9 cellular contexts compared by ENCODE assay signal in the genomic region with DNA sequence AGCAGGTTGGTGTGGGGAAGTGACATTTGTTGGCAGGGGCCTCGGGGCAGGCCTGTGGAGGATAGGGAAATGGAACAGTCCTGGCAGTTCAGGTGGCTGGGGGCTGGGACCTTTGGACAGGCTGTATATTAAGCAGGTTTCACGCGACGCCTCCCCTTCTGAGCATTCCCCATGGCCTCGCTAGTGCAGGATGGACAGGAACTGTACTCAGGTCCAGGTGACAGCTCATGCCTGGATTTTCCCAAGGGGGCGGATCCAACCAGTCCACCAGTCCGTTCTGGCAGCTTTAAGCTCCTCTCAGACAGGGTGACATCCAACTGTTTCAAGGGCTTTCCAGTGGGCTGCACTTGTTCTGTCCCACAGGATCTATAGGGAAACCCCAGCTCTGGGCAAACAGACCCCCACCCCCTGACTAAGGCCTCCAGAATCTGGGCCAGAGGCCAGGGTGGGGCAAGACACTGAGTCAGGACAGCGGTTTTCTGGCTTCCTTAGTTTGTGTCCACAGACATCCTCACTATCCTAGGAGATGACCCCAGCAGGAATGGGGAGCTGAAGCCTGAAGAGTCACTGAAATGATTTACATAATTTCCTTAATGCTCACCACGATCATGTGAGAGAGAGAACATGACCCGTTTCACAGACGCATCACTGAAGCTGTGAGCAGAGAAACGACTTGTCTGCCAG. TPM values are rescaled to one million over a fixed set of nuclear protein-coding genes. Genes with fewer than 3 reads are reported as not detected.
DNase-seq lines count a peak whose midpoint lies in the region; ATAC-seq and TF ChIP-seq lines count a peak whose summit lies in the region.
"Had no signal": no experiment of that assay in that cellular context is flagged by ENCODE, and none has a peak within 500 bp of the region (broad histone marks: within the 10 kb centered on the region; RNA-seq: fewer than 3 reads in every experiment).

No MANE protein-coding gene starts in this region.

- peak overlapping the region; percentile 60 for H3K4me2 ChIP-seq in PC-3 (ENCODE audit: low read length)
- H3K4me2 ChIP-seq in trophoblast cell (ENCODE audit: low read length): no peak overlapping the region

- peak overlapping the region; percentile 59 to 91 for H3K27ac Mint-ChIP-seq in effector memory CD8-positive, alpha-beta T cell
- H3K27ac Mint-ChIP-seq in activated naive CD4-positive, alpha-beta T cell treated with anti-CD3 and anti-CD28 coated beads, Interleukin-2, amount 10 ng/mL, durations not matched to agents 7 days and 5 days: no peak overlapping the region

- H3K4me1 ChIP-seq in PC-3 (ENCODE audit: insufficient read depth, low read length) (peaks cover 50% of the 10 kb centered on the region), trophoblast cell (ENCODE audit: control insufficient read depth in 1 of 2, insufficient read depth in 2 of 2, low read length in 2 of 2) (no peaks in the 10 kb centered on the region)

- WGBS in trophoblast cell (ENCODE audit: extremely low coverage, insufficient coverage, insufficient read length): no CpG with 5 or more reads among the region's 12 CpGs

- no peak overlapping the region for H4K91ac ChIP-seq in trophoblast cell (ENCODE audit: low read depth, low read length)

- intact Hi-C loops in PC-3 (cut with micrococcal nuclease): loop anchor here (1.0 kb wide), 2 partner anchors 8 to 40 kb away; no protein-coding TSS in a partner anchor

- H3K4me3 ChIP-seq in PC-3 (ENCODE audit: low read length) (0 out of 2 replicates have a peak overlapping the region, but pooled peaks have one; percentile 7), trophoblast cell (ENCODE audit: low read depth, low read length) (no peak overlapping the region)

- H3K14ac ChIP-seq in trophoblast cell (ENCODE audit: low read length): no peak overlapping the region

- no peaks in the 10 kb centered on the region for H3K9me2 ChIP-seq in PC-3 (replicated peaks; ENCODE audit: low read length)

- no peak overlapping the region for H2BK5ac ChIP-seq in trophoblast cell (ENCODE audit: low read depth, low read length, poor library complexity)

- peaks cover 39 to 44% of the 10 kb centered on the region in 2 donors for H3K4me1 Mint-ChIP-seq in effector memory CD8-positive, alpha-beta T cell (ENCODE audit: low read depth in 2 of 2)
- peaks cover 31% of the 10 kb centered on the region for H3K4me1 Mint-ChIP-seq in activated naive CD4-positive, alpha-beta T cell treated with anti-CD3 and anti-CD28 coated beads, Interleukin-2, amount 10 ng/mL, durations not matched to agents 7 days and 5 days

- peaks cover 2% of the 10 kb centered on the region for H3K36me3 Mint-ChIP-seq in effector memory CD8-positive, alpha-beta T cell (ENCODE audit: insufficient read depth)
- peaks cover 2% of the 10 kb centered on the region for H3K36me3 Mint-ChIP-seq in activated naive CD4-positive, alpha-beta T cell treated with anti-CD3 and anti-CD28 coated beads, Interleukin-2, amount 10 ng/mL, durations not matched to agents 7 days and 5 days

- H2BK120ac ChIP-seq in trophoblast cell (ENCODE audit: insufficient read depth, low read length, poor library complexity): no peak overlapping the region

- H3K9me3 ChIP-seq in PC-3 (ENCODE audit: low read length) (no peaks in the 10 kb centered on the region), trophoblast cell (ENCODE audit: insufficient read depth, low read depth, low read length) (no peaks in the 10 kb centered on the region)

- POLR2A ChIA-PET in PC-3 (lab: Charles Lee; ENCODE audit: unreplicated experiment): interaction anchor here (0.6 to 1.2 kb wide), 4 partner anchors 8 to 355 kb away, joined by 3 to 8 read pairs (median 4); partner anchors contain the start of gene CSF2

- no TSS peak for BruUV-seq in PC-3 (replicated peaks; lab: Mats Ljungman, UMichigan)

- no peaks in the 10 kb centered on the region for H3K27me3 Mint-ChIP-seq in effector memory CD8-positive, alpha-beta T cell
- H3K27me3 Mint-ChIP-seq in activated naive CD4-positive, alpha-beta T cell treated with anti-CD3 and anti-CD28 coated beads, Interleukin-2, amount 10 ng/mL, durations not matched to agents 7 days and 5 days: peaks cover 25% of the 10 kb centered on the region

- H3K4ac ChIP-seq in trophoblast cell (ENCODE audit: low read depth, low read length): no peak overlapping the region

- H3K4me3 Mint-ChIP-seq in effector memory CD8-positive, alpha-beta T cell: no peak overlapping the region
- no peak overlapping the region for H3K4me3 Mint-ChIP-seq in activated naive CD4-positive, alpha-beta T cell treated with anti-CD3 and anti-CD28 coated beads, Interleukin-2, amount 10 ng/mL, durations not matched to agents 7 days and 5 days

- no peaks in the 10 kb centered on the region for H3K9me3 Mint-ChIP-seq in effector memory CD8-positive, alpha-beta T cell
- no peaks in the 10 kb centered on the region for H3K9me3 Mint-ChIP-seq in activated naive CD4-positive, alpha-beta T cell treated with anti-CD3 and anti-CD28 coated beads, Interleukin-2, amount 10 ng/mL, durations not matched to agents 7 days and 5 days

- no peak overlapping the region for H2AK5ac ChIP-seq in trophoblast cell (ENCODE audit: low read length)

- H3K23ac ChIP-seq in trophoblast cell (ENCODE audit: low read length): no peak overlapping the region

- no peaks in the 10 kb centered on the region for H4K20me1 ChIP-seq in PC-3 (ENCODE audit: low read length)

- H2AFZ ChIP-seq in PC-3 (ENCODE audit: low read length) (no peak overlapping the region), trophoblast cell (ENCODE audit: insufficient read depth, low read length, poor library complexity) (no peak overlapping the region)

- H3K27me3 ChIP-seq in PC-3 (ENCODE audit: low read length) (no peaks in the 10 kb centered on the region), trophoblast cell (ENCODE audit: insufficient read depth, low read length) (no peaks in the 10 kb centered on the region)

- H3K36me3 ChIP-seq in PC-3 (ENCODE audit: low read depth, low read length): no peaks in the 10 kb centered on the region
- H3K36me3 ChIP-seq in trophoblast cell (ENCODE audit: control insufficient read depth in 1 of 2, insufficient read depth in 2 of 2, low read length in 2 of 2): no peaks in the 10 kb centered on the region

- no peaks in the 10 kb centered on the region for H3F3A ChIP-seq in PC-3 (ENCODE audit: low read length, unreplicated experiment)

- TF ChIP-seq CTCF in PC-3 (conservative IDR thresholded peaks at IDR 0.05; ENCODE audit: low read depth, low read length): no peak

- H3K27ac ChIP-seq in PC-3 (ENCODE audit: low read length) (peak overlapping the region; percentile 93), trophoblast cell (ENCODE audit: low read depth, low read length) (no peak overlapping the region)

- H3K18ac ChIP-seq in trophoblast cell (ENCODE audit: low read length): no peak overlapping the region

- H2BK12ac ChIP-seq in trophoblast cell (ENCODE audit: low read length): no peak overlapping the region

- no peak overlapping the region for H4K8ac ChIP-seq in trophoblast cell (ENCODE audit: low read depth, low read length)

- H3K79me2 ChIP-seq in PC-3 (ENCODE audit: low read length) (no peaks in the 10 kb centered on the region), trophoblast cell (ENCODE audit: control insufficient read depth, insufficient read depth, low read length, poor library complexity) (no peaks in the 10 kb centered on the region)

- CTCF ChIA-PET in PC-3 (lab: Charles Lee): interaction anchor here (0.6 kb wide), 3 partner anchors 33 to 626 kb away, joined by 3 to 7 read pairs (median 3); no protein-coding TSS in a partner anchor
- CTCF ChIA-PET in activated naive CD4-positive, alpha-beta T cell treated with anti-CD3 and anti-CD28 coated beads, Interleukin-2, amount 10 ng/mL, durations not matched to agents 7 days and 5 days (lab: Charles Lee): interaction anchor here (1.4 kb wide), 1 partner anchor 30 kb away, joined by 3 read pairs; no protein-coding TSS in a partner anchor

- peak; percentile 82 for ATAC-seq in PC-3
- ATAC-seq in effector memory CD8-positive, alpha-beta T cell (replicated peaks): peak; percentile 34
- ATAC-seq in HG02678 (IDR thresholded peaks at IDR 0.05; ENCODE audit: unreplicated experiment): no peak

- DNase-seq in EL (peak; percentile 98), PC-3 (peak; percentile 95), trophoblast cell (peak; percentile 74 to 90), NCI-H1417 treated with DMSO at 0.1 percent for 48 hours (lab: John Stamatoyannopoulos, UW) (no peak), NOMO-1 (lab: John Stamatoyannopoulos, UW; ENCODE audit: unreplicated experiment in 2 of 2) (no peak)
- no peak for DNase-seq in effector memory CD8-positive, alpha-beta T cell
- DNase-seq in activated naive CD4-positive, alpha-beta T cell treated with anti-CD3 and anti-CD28 coated beads, Interleukin-2, amount 10 ng/mL, durations not matched to agents 7 days and 5 days: no peak
- DNase-seq: NCI-H187 treated with DMSO at 0.1 percent for 48 hours had no signal

- peak overlapping the region; percentile 75 for H3K9ac ChIP-seq in PC-3 (ENCODE audit: low read length)
- H3K9ac ChIP-seq in trophoblast cell (ENCODE audit: low read length): no peak overlapping the region

- H3K79me1 ChIP-seq in trophoblast cell (ENCODE audit: low read length): no peaks in the 10 kb centered on the region

- H4K12ac ChIP-seq in trophoblast cell (ENCODE audit: low read depth, low read length): no peak overlapping the region

RNA-seq across cellular contexts. Expression of gene CSF2, which starts 20.9 kb away (rescaled TPM):
- 69.9 and 93.6 TPM in 2 replicates for total RNA-seq in PC-3 (2014; rRNA removed)
- not detected in 2 replicates for polyA plus RNA-seq in trophoblast cell (2013)

RNA-seq across cellular contexts. Expression of gene IL3, which starts 34.1 kb away (rescaled TPM):
- total RNA-seq in PC-3 (2014; rRNA removed): not detected in 2 replicates
- polyA plus RNA-seq in trophoblast cell (2013): not detected in 2 replicates

Comparison
In these comparisons a context has a peak if more than half of its experiments do, and no peak if none do; other contexts are left out.
1. DNase-seq: peak in EL (single experiment), PC-3 (single experiment) and trophoblast cell (2 of 2); none in effector memory CD8-positive, alpha-beta T cell (0 of 3), NCI-H1417 treated with DMSO at 0.1 percent for 48 hours (single experiment), NOMO-1 (0 of 2) and activated naive CD4-positive, alpha-beta T cell treated with anti-CD3 and anti-CD28 coated beads, Interleukin-2, amount 10 ng/mL, durations not matched to agents 7 days and 5 days (single experiment).